In the genomic region with DNA sequence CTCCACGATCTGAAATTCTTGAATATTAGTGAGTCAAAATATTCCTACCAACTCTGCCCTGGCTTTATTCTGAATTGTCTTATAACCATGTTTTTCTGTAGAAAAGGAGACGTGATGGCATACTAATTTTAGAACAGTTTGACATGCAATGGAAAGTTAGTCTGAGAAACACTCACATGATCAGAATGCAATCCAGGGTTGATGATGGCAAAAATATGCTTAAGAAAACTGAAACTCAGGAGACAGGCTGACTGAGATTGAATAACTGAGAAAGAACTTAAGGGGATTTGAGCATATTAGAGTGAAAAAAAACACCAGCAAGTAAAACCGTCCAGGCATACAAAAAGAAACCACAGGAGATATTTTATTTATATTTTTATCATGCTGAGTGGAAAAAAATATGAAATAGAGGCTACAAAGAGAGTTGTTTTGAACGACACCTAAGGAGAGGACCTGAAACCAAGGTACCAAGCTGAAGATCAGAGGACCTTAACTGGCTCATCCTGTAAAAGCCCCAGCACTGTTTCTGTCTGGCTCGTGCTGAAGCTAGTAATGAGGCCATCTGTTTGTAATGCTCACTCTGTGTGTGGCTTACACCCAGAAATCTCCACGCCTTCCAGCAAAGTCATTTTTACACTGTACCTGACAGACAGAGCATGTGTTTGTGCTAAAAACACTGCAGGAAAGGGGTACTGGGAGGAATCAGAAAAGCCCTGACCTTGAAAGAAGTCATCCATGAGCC, we compare ENCODE assay signal across 11 cellular contexts.
A peak's percentile ranks its signal among the peaks of the same experiment; 100 is the strongest.
DNase-seq lines count a peak whose midpoint lies in the region; TF ChIP-seq lines count a peak whose summit lies in the region.
"Had no signal": no experiment of that assay in that cellular context is flagged by ENCODE, and none has a peak within 500 bp of the region (broad histone marks: within the 10 kb centered on the region; RNA-seq: fewer than 3 reads in every experiment).

No MANE protein-coding gene starts in this region.

- no peak overlapping the region for H2BK15ac ChIP-seq in mesendoderm (replicated peaks; ENCODE audit: low read depth)

- no peak overlapping the region for H3K23ac ChIP-seq in mesendoderm (ENCODE audit: low read length)

- H3K79me1 ChIP-seq in mesendoderm (ENCODE audit: low read length) = no peaks in the 10 kb centered on the region

- H3K18ac ChIP-seq in mesendoderm (ENCODE audit: low read length) = no peak overlapping the region

- H3K27ac ChIP-seq in adrenal gland (peak overlapping the region in 3 of 5 donors; percentile 3 to 68 (median 54)), left ventricle myocardium inferior (replicated peaks) (peak overlapping the region; percentile 76), skin epidermis (peak overlapping the region in 15 of 21 experiments; percentile 8 to 75 (median 37)), mesendoderm (ENCODE audit: low read depth, low read length) (no peak overlapping the region)

- H3K56ac ChIP-seq in mesendoderm (ENCODE audit: low read length) = no peak overlapping the region

- no peak for TF ChIP-seq POLR2A in adrenal gland (IDR thresholded peaks at IDR 0.05)

- H4K8ac ChIP-seq in mesendoderm (ENCODE audit: low read depth, low read length) = no peak overlapping the region

- no peak overlapping the region for H3K4ac ChIP-seq in mesendoderm (ENCODE audit: low read depth, low read length)

- no peak overlapping the region for H4K5ac ChIP-seq in mesendoderm (ENCODE audit: low read length)

- no peak overlapping the region for H2AK5ac ChIP-seq in mesendoderm (ENCODE audit: low read length)

- H3K9me3 ChIP-seq in adrenal gland (replicated peaks in 1 of 3) (no peaks in the 10 kb centered on the region), left ventricle myocardium inferior (replicated peaks) (no peaks in the 10 kb centered on the region)

- no peaks in the 10 kb centered on the region for H3K79me2 ChIP-seq in mesendoderm (ENCODE audit: control insufficient read depth, insufficient read depth, low read length)

- DNase-seq in GM03348 (ENCODE audit: low spot score) = peak; percentile 11
- DNase-seq in adrenal gland = peak in 2 of 7 donors; percentile 5 to 17
- DNase-seq in left ventricle myocardium inferior = no peak
- DNase-seq in DMS79 treated with DMSO at 0.1 percent for 48 hours (lab: John Stamatoyannopoulos, UW) = no peak
- no peak for DNase-seq in T-helper 2 cell
- DNase-seq in mesendoderm = no peak
- no peak for DNase-seq in activated T-cell treated with anti-CD3 and anti-CD28 coated beads, Interleukin-2, amount 50 U/mL, for 48 hours
- DNase-seq: activated CD4-positive, CD25-positive, alpha-beta regulatory T cell treated with anti-CD3 and anti-CD28 coated beads, Interleukin-2, amount 50 U/mL, for 72 hours; activated effector memory CD4-positive, alpha-beta T cell treated with Interleukin-2 at 50 U/mL for 16 hours; effector CD8-positive, alpha-beta T cell had no signal

- no peak for TF ChIP-seq CTCF in adrenal gland (IDR thresholded peaks at IDR 0.05)
- TF ChIP-seq CTCF in left ventricle myocardium inferior (IDR thresholded peaks at IDR 0.05; ENCODE audit: borderline replicate concordance) = no peak

- WGBS in adrenal gland, 4 donors = 43 to 54% (median 51%) methylated on average over 6 of the region's 6 CpGs
- WGBS in mesendoderm (ENCODE audit: extremely low coverage, insufficient coverage, low lambda C conversion rate) = no CpG with 5 or more reads among the region's 6 CpGs

- H3K27me3 ChIP-seq in adrenal gland (no peaks in the 10 kb centered on the region), left ventricle myocardium inferior (ENCODE audit: low read depth) (no peaks in the 10 kb centered on the region), mesendoderm (ENCODE audit: insufficient read depth, low read length, poor library complexity) (no peaks in the 10 kb centered on the region)

- H3K4me3 ChIP-seq in adrenal gland (peak overlapping the region in 1 of 4 donors; percentile 7), left ventricle myocardium inferior (no peak overlapping the region), skin epidermis (no peak overlapping the region), mesendoderm (ENCODE audit: low read length) (no peak overlapping the region)

- H2BK5ac ChIP-seq in mesendoderm (ENCODE audit: low read length) = no peak overlapping the region

- no peak overlapping the region for H2BK120ac ChIP-seq in mesendoderm (ENCODE audit: low read depth, low read length)

- no peak overlapping the region for H3K4me2 ChIP-seq in mesendoderm (ENCODE audit: low read length)

- intact Hi-C loops in adrenal gland (cut with DNase I) (no loop called here), left ventricle myocardium inferior (cut with micrococcal nuclease) (no loop called here)

- H3K36me3 ChIP-seq in adrenal gland (replicated peaks in 1 of 2) = no peaks in the 10 kb centered on the region
- no peaks in the 10 kb centered on the region for H3K36me3 ChIP-seq in left ventricle myocardium inferior
- no peaks in the 10 kb centered on the region for H3K36me3 ChIP-seq in mesendoderm (ENCODE audit: control insufficient read depth, insufficient read depth, low read length)

- H3K9ac ChIP-seq in mesendoderm (ENCODE audit: low read length) = no peak overlapping the region

- H3K4me1 ChIP-seq in adrenal gland (replicated peaks in 1 of 2) = peaks cover 8 to 10% of the 10 kb centered on the region in 2 donors
- H3K4me1 ChIP-seq in left ventricle myocardium inferior = peaks cover 17% of the 10 kb centered on the region
- H3K4me1 ChIP-seq in mesendoderm (ENCODE audit: control insufficient read depth, low read depth, low read length) = no peaks in the 10 kb centered on the region
